8 cellular contexts compared by ENCODE assay signal in the genomic region with DNA sequence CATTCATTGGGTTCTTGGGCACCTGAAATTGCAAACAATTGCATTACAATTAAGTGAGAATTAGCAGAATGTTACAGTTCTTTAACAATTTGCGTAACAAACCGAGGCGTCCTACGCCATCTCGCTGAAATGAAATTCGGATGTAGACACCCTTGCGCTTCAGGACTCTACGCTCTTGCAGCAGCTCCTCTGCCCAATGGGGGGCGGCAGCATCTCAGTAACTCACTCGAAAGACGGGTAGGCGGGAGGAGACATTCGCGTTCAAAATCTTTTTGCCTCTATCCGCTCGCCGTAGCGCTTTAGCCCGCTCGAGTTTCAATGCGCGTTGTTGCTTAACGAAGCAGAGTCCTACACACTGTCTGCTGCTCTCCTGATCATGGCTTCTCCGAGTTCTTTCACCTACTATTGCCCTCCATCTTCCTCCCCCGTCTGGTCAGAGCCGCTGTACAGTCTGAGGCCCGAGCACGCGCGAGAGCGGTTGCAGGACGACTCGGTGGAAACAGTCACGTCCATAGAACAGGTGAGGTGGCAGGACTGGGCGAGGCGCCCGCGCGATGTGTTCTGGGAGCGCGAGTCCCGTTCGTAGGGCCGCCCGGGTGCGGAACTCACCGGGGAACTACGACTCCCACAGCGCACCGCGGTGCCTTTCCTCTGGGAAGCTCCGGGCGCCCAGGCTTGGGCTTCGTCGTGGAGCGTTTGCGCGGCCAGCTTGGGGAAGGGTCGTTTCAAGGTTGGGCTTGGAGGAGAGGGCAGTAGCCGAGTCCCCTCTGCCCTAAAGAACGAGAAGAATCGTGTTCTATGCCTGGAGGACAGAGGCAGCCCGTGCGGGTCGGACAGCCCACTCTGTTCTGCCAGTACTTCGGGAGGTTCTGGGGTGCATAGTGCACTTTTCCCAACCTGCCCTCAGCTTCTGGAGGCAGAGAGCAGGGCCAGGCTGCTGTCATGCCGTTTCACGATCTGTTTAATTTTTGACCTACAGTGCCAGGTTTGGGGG. TPM values are rescaled to one million over a fixed set of nuclear protein-coding genes. Genes with fewer than 3 reads are reported as not detected.
A peak's percentile ranks its signal among the peaks of the same experiment; 100 is the strongest.
DNase-seq lines count a peak whose midpoint lies in the region; ATAC-seq lines count a peak whose summit lies in the region.

A gene with protein sequence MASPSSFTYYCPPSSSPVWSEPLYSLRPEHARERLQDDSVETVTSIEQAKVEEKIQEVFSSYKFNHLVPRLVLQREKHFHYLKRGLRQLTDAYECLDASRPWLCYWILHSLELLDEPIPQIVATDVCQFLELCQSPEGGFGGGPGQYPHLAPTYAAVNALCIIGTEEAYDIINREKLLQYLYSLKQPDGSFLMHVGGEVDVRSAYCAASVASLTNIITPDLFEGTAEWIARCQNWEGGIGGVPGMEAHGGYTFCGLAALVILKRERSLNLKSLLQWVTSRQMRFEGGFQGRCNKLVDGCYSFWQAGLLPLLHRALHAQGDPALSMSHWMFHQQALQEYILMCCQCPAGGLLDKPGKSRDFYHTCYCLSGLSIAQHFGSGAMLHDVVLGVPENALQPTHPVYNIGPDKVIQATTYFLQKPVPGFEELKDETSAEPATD (plus strand): TSS at position 318 of the 994 bp plus-strand sequence. CDS start 59 bp downstream, at position 377.

- intact Hi-C loops in activated CD4-positive, alpha-beta T cell treated with anti-CD3 and anti-CD28 coated beads, Interleukin-2, amount 10 ng/mL, durations not matched to agents 24 days and 14 days (cut with micrococcal nuclease) = loop anchor here (1.0 to 5.0 kb wide), 9 partner anchors 11 to 480 kb away; a partner anchor contains a TSS
- intact Hi-C loops in left colon (cut with DNase I, micrococcal nuclease) = loop anchor here in 1 of 2 donors (10.0 kb wide), 1 partner anchor 162 kb away; no protein-coding TSS in a partner anchor

- peaks cover 23% of the 10 kb centered on the region for H3K27me3 Mint-ChIP-seq in activated CD4-positive, alpha-beta T cell treated with anti-CD3 and anti-CD28 coated beads, Interleukin-2, amount 10 ng/mL, durations not matched to agents 24 days and 14 days

- H3K4me1 Mint-ChIP-seq in activated CD4-positive, alpha-beta T cell treated with anti-CD3 and anti-CD28 coated beads, Interleukin-2, amount 10 ng/mL, durations not matched to agents 24 days and 14 days = peaks cover 42% of the 10 kb centered on the region

- peaks cover 18% of the 10 kb centered on the region for H3K36me3 Mint-ChIP-seq in activated CD4-positive, alpha-beta T cell treated with anti-CD3 and anti-CD28 coated beads, Interleukin-2, amount 10 ng/mL, durations not matched to agents 24 days and 14 days (ENCODE audit: low read depth)

- peak within 1 kb of the TSS; percentile 96 for H3K27ac Mint-ChIP-seq in activated CD4-positive, alpha-beta T cell treated with anti-CD3 and anti-CD28 coated beads, Interleukin-2, amount 10 ng/mL, durations not matched to agents 24 days and 14 days

- H3K4me3 Mint-ChIP-seq in activated CD4-positive, alpha-beta T cell treated with anti-CD3 and anti-CD28 coated beads, Interleukin-2, amount 10 ng/mL, durations not matched to agents 24 days and 14 days = peak within 1 kb of the TSS; percentile 89

- no peaks in the 10 kb centered on the region for H3K9me3 Mint-ChIP-seq in activated CD4-positive, alpha-beta T cell treated with anti-CD3 and anti-CD28 coated beads, Interleukin-2, amount 10 ng/mL, durations not matched to agents 24 days and 14 days

- DNase-seq in C1 segment of cervical spinal cord (lab: John Stamatoyannopoulos, UW) (peak; percentile 89 to 99 (median 98)), NCI-H526 (lab: John Stamatoyannopoulos, UW) (peak; percentile 95 to 97), cortex of kidney (lab: John Stamatoyannopoulos, UW) (peak; percentile 29), left colon (peak; percentile 97)
- DNase-seq in activated CD4-positive, alpha-beta T cell treated with anti-CD3 and anti-CD28 coated beads, Interleukin-2, amount 10 ng/mL, durations not matched to agents 24 days and 14 days = peak; percentile 97
- peak; percentile 93 for DNase-seq in stimulated activated CD4-positive, alpha-beta T cell treated with anti-CD3 and anti-CD28 coated beads, Interleukin-1b, Interleukin-23, amount 100 ng/mL, for 48 hours

- ATAC-seq in GM19324 (IDR thresholded peaks at IDR 0.05; ENCODE audit: low FRiP score, unreplicated experiment) (peak; percentile 95), HG03469 (IDR thresholded peaks at IDR 0.05; ENCODE audit: unreplicated experiment) (peak; percentile 83), left colon (peak; percentile 96)

RNA-seq across cellular contexts. Expression of the gene that starts here (rescaled TPM):
- 18.9 and 19.1 TPM in 2 replicates for total RNA-seq in activated CD4-positive, alpha-beta T cell treated with anti-CD3 and anti-CD28 coated beads, Interleukin-2, amount 10 ng/mL, durations not matched to agents 24 days and 14 days
- total RNA-seq in left colon = 10 to 100 TPM; 11.0 to 14.2 TPM

Comparison
In these comparisons a context has a peak if more than half of its experiments do, and no peak if none do; other contexts are left out.
1. Peak in every context shown above with its lines: DNase-seq and ATAC-seq.
2. DNase-seq: peak in every context shown above with its lines; median percentile 98 in C1 segment of cervical spinal cord; 97 in activated CD4-positive, alpha-beta T cell treated with anti-CD3 and anti-CD28 coated beads, Interleukin-2, amount 10 ng/mL, durations not matched to agents 24 days and 14 days; 97 in left colon; 96 in NCI-H526; 93 in stimulated activated CD4-positive, alpha-beta T cell treated with anti-CD3 and anti-CD28 coated beads, Interleukin-1b, Interleukin-23, amount 100 ng/mL, for 48 hours; 29 in cortex of kidney.